17 cellular contexts compared by ENCODE assay signal in genomic region chr3:171685116-171685895, GRCh38.
DNase-seq lines count a peak whose midpoint lies in the region; ATAC-seq, FAIRE-seq and TF ChIP-seq lines count a peak whose summit lies in the region.
"Had no signal": no experiment of that assay in that cellular context is flagged by ENCODE, and none has a peak within 500 bp of the region (broad histone marks: within the 10 kb centered on the region; RNA-seq: fewer than 3 reads in every experiment).

No MANE protein-coding gene starts in this region.

- DNase-seq in MG63 = peak; percentile 3
- DNase-seq in bronchial epithelial cell (ENCODE audit: low read depth) = peak; percentile 10
- DNase-seq in kidney tubule cell (ENCODE audit: low spot score) = peak; percentile 59
- DNase-seq in HK-2 (ENCODE audit: unreplicated experiment) = no peak
- no peak for DNase-seq in HEK293T (ENCODE audit: extremely low spot score)
- DNase-seq in A172 (ENCODE audit: low spot score) = no peak
- DNase-seq: AML-193, DMS79, NCI-H1694 treated with DMSO at 0.1 percent for 48 hours, NCI-H510A treated with DMSO at 0.1 percent for 48 hours, NCI-H82, OCI-M1, RPMI8226, SIG-M5 had no signal

- CTCF ChIA-PET in HEK293T (lab: Yijun Ruan, JAX) = no interaction called here

- no peaks in the 10 kb centered on the region for H3K36me3 ChIP-seq in MG63
- peaks cover 3% of the 10 kb centered on the region for H3K36me3 ChIP-seq in bronchial epithelial cell (ENCODE audit: control insufficient read depth, insufficient read depth, low read length)

- FAIRE-seq in bronchial epithelial cell (lab: Jason Lieb, UNC) = no peak
- FAIRE-seq: G401.6 had no signal

- H3K4me3 ChIP-seq in MG63 = no peak overlapping the region
- no peak overlapping the region for H3K4me3 ChIP-seq in bronchial epithelial cell (ENCODE audit: low read depth, low read length)
- H3K4me3 ChIP-seq: GM23338 had no signal

- no peak for TF ChIP-seq CTCF in bronchial epithelial cell (IDR thresholded peaks at IDR 0.05; ENCODE audit: insufficient read depth, low read length, severe bottlenecking)

- no peaks in the 10 kb centered on the region for H3K9me3 ChIP-seq in MG63

- no peak for ATAC-seq in GM19467 (IDR thresholded peaks at IDR 0.05; ENCODE audit: unreplicated experiment)
- ATAC-seq: GM23338 had no signal

- H3K27me3 ChIP-seq in MG63 = no peaks in the 10 kb centered on the region
- H3K27me3 ChIP-seq in bronchial epithelial cell (ENCODE audit: control insufficient read depth, insufficient read depth, low read length) = no peaks in the 10 kb centered on the region

- POLR2A ChIA-PET in HEK293T (lab: Yijun Ruan, JAX) = no interaction called here

TF ChIP-seq in HEK293T, 16 proteins besides CTCF, POLR2A, EP300 and RAD21:
- TF ChIP-seq ELF4 (IDR thresholded peaks at IDR 0.05) = no peak
- no peak for TF ChIP-seq SUZ12 (IDR thresholded peaks at IDR 0.05)
- TF ChIP-seq FOXA1 (IDR thresholded peaks at IDR 0.05) = no peak
- TF ChIP-seq L3MBTL2 (conservative IDR thresholded peaks at IDR 0.05) = no peak
- no peak for TF ChIP-seq FOXK2 (IDR thresholded peaks at IDR 0.05)
- TF ChIP-seq NFRKB (IDR thresholded peaks at IDR 0.05) = no peak
- no peak for TF ChIP-seq TARDBP (IDR thresholded peaks at IDR 0.05)
- TF ChIP-seq CTBP1 (IDR thresholded peaks at IDR 0.05; ENCODE audit: borderline replicate concordance) = no peak
- no peak for TF ChIP-seq HDGF (IDR thresholded peaks at IDR 0.05; ENCODE audit: borderline replicate concordance)
- no peak for TF ChIP-seq PKNOX1 (IDR thresholded peaks at IDR 0.05)
- no peak for TF ChIP-seq BHLHE40 (IDR thresholded peaks at IDR 0.05; ENCODE audit: borderline replicate concordance)

Comparison
In these comparisons a context has a peak if more than half of its experiments do, and no peak if none do; other contexts are left out.
1. DNase-seq: peak in MG63 (single experiment), bronchial epithelial cell (single experiment) and kidney tubule cell (single experiment); none in HK-2 (single experiment), HEK293T (single experiment) and A172 (single experiment).